Comparison of ENCODE assay signal across 33 cellular contexts in the genomic region with DNA sequence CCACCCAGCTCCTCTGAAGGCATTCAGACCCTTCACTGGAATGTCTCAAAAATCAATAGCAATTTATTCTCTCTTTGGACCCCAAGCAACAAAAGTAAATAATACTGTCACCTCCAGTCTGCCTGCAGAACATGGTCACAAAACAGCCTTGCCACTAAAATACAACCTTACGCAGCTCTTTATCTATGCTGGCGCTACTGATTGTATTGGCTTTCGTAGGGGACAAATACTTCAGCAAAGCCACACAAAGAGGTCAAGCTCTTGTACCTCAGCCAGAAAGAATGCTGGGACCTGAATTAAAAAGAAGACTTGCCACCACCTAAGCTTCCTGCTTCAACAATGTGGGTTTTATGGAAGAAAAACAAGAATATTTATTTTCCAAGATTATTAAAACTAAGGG. TPM values are rescaled to one million over a fixed set of nuclear protein-coding genes. Genes with fewer than 3 reads are reported as not detected.
"Had no signal": no experiment of that assay in that cellular context is flagged by ENCODE, and none has a peak within 500 bp of the region (broad histone marks: within the 10 kb centered on the region; RNA-seq: fewer than 3 reads in every experiment).

No MANE protein-coding gene starts in this region.

- H3K79me2 ChIP-seq: hepatocyte, parathyroid adenoma had no signal

- FAIRE-seq: frontal cortex, keratinocyte had no signal

- H3K9ac ChIP-seq: parathyroid adenoma had no signal

- H3K36me3 Mint-ChIP-seq: stimulated activated effector memory CD8-positive, alpha-beta T cell treated with anti-CD3 and anti-CD28 coated beads, Interleukin-12 subunit alpha, Interleukin-12 subunit beta, amount 100 ng/mL, for 72 hours had no signal

- H3K4me1 ChIP-seq: adrenal gland, parathyroid adenoma, stomach, thyroid gland, upper lobe of left lung, vagina had no signal

- H3K4me3 Mint-ChIP-seq: activated CD4-positive, alpha-beta T cell treated with anti-CD3 and anti-CD28 coated beads for 36 hours; activated naive CD8-positive, alpha-beta T cell; activated T-cell treated with anti-CD3 and anti-CD28 coated beads, Interleukin-2, amount 50 U/mL, for 72 hours; brain; nephron progenitor cell; stimulated activated effector memory CD8-positive, alpha-beta T cell treated with anti-CD3 and anti-CD28 coated beads, Interleukin-12 subunit alpha, Interleukin-12 subunit beta, amount 100 ng/mL, for 72 hours had no signal

- H3K9me3 ChIP-seq: adrenal gland, mucosa of descending colon, stomach, thyroid gland, upper lobe of left lung, vagina had no signal

- H3K4me1 Mint-ChIP-seq: activated CD4-positive, alpha-beta T cell treated with anti-CD3 and anti-CD28 coated beads for 36 hours; nephron progenitor cell; stimulated activated effector memory CD8-positive, alpha-beta T cell treated with anti-CD3 and anti-CD28 coated beads, Interleukin-12 subunit alpha, Interleukin-12 subunit beta, amount 100 ng/mL, for 72 hours had no signal

- ATAC-seq: activated CD4-positive, alpha-beta T cell treated with anti-CD3 and anti-CD28 coated beads for 36 hours; activated T-cell treated with anti-CD3 and anti-CD28 coated beads, Interleukin-2, amount 50 U/mL, for 72 hours; left colon; mucosa of descending colon; sciatic nerve; stimulated activated effector memory CD8-positive, alpha-beta T cell treated with anti-CD3 and anti-CD28 coated beads, Interleukin-12 subunit alpha, Interleukin-12 subunit beta, amount 100 ng/mL, for 72 hours had no signal

- H3K27ac Mint-ChIP-seq: activated CD4-positive, alpha-beta T cell treated with anti-CD3 and anti-CD28 coated beads for 36 hours; activated naive CD8-positive, alpha-beta T cell; activated T-cell treated with anti-CD3 and anti-CD28 coated beads, Interleukin-2, amount 50 U/mL, for 72 hours; nephron progenitor cell; stimulated activated effector memory CD8-positive, alpha-beta T cell treated with anti-CD3 and anti-CD28 coated beads, Interleukin-12 subunit alpha, Interleukin-12 subunit beta, amount 100 ng/mL, for 72 hours had no signal

- H3K4me3 ChIP-seq: adrenal gland, cardiac muscle cell, coronary artery, dorsolateral prefrontal cortex, hepatocyte, lung, mucosa of descending colon, skin epidermis, stomach, thyroid gland, upper lobe of left lung, vagina had no signal

- H3K36me3 ChIP-seq: adrenal gland, cardiac muscle cell, stomach, thyroid gland, upper lobe of left lung, vagina had no signal

- H2AFZ ChIP-seq: hepatocyte, parathyroid adenoma had no signal

- DNase-seq: activated CD4-positive, alpha-beta T cell treated with anti-CD3 and anti-CD28 coated beads for 36 hours; activated CD4-positive, CD25-positive, alpha-beta regulatory T cell; activated naive CD4-positive, alpha-beta T cell treated with Interleukin-2 at 50 U/mL for 16 hours; activated T-cell treated with anti-CD3 and anti-CD28 coated beads for 4 hours; activated T-cell treated with anti-CD3 and anti-CD28 coated beads, Interleukin-2, amount 50 U/mL, for 72 hours; aorta; dorsolateral prefrontal cortex; effector memory CD4-positive, alpha-beta T cell; left colon; mucosa of descending colon; nephron progenitor cell; nucleus accumbens; stimulated activated CD4-positive, alpha-beta T cell treated with anti-CD3 and anti-CD28 coated beads, Interleukin-12 subunit alpha, Interleukin-12 subunit beta, amount 100 ng/mL, for 4 hours; stimulated activated CD4-positive, alpha-beta T cell treated with anti-CD3 and anti-CD28 coated beads, Interleukin-4, amount 100 ng/mL, for 24 hours; stomach; thyroid gland; upper lobe of left lung had no signal

- H3K4me2 ChIP-seq: hepatocyte had no signal

- H3K27me3 ChIP-seq: adrenal gland, cardiac muscle cell, dorsolateral prefrontal cortex, hepatocyte, stomach, thyroid gland, upper lobe of left lung, vagina had no signal

- H3K27ac ChIP-seq: adrenal gland, cardiac muscle cell, coronary artery, dorsolateral prefrontal cortex, hepatocyte, parathyroid adenoma, skin epidermis, stomach, thyroid gland, upper lobe of left lung, vagina had no signal

- H3K27me3 Mint-ChIP-seq: activated CD4-positive, alpha-beta T cell treated with anti-CD3 and anti-CD28 coated beads for 36 hours; activated naive CD8-positive, alpha-beta T cell had no signal

RNA-seq across cellular contexts. Expression of gene PRKN, which starts 57.2 kb away (rescaled TPM):
- total RNA-seq: T-helper 1 cell treated with Interleukin-12 subunit alpha and Interleukin-12 subunit beta and Interleukin-4 antibody, amounts not matched to agents 30 ng/mL and 1 ng/mL, for 36 hours had no signal

RNA-seq across cellular contexts. Expression of gene PACRG, which starts 57.4 kb away (rescaled TPM):
- total RNA-seq: activated CD4-positive, alpha-beta T cell treated with anti-CD3 and anti-CD28 coated beads for 36 hours; activated T-cell treated with anti-CD3 and anti-CD28 coated beads, Interleukin-2, amount 50 U/mL, for 72 hours; mesenteric fat pad; T-helper 1 cell treated with Interleukin-12 subunit alpha and Interleukin-12 subunit beta and Interleukin-4 antibody, amounts not matched to agents 30 ng/mL and 1 ng/mL, for 36 hours; vagina had no signal
